Comparison of ENCODE assay signal across 1 cellular context in genomic region chr21:42191978-42192595, GRCh38.
TF ChIP-seq lines count a peak whose summit lies in the region.

No MANE protein-coding gene starts in this region.

TF ChIP-seq in H1, 55 proteins besides CTCF, POLR2A, EP300 and RAD21:
- TF ChIP-seq TAF1 (IDR thresholded peaks at IDR 0.05; ENCODE audit: low read depth, low read length): no peak
- no peak for TF ChIP-seq GTF2F1 (IDR thresholded peaks at IDR 0.05; ENCODE audit: borderline replicate concordance, low read depth, low read length)
- no peak for TF ChIP-seq MAFK (IDR thresholded peaks at IDR 0.05; ENCODE audit: low read depth, low read length)
- TF ChIP-seq, protein P1, sequence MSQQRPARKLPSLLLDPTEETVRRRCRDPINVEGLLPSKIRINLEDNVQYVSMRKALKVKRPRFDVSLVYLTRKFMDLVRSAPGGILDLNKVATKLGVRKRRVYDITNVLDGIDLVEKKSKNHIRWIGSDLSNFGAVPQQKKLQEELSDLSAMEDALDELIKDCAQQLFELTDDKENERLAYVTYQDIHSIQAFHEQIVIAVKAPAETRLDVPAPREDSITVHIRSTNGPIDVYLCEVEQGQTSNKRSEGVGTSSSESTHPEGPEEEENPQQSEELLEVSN (IDR thresholded peaks at IDR 0.05): 0 out of 2 replicates have a peak, but pooled peaks have one; percentile 16
- no peak for TF ChIP-seq BRCA1 (IDR thresholded peaks at IDR 0.05; ENCODE audit: low read depth, low read length)
- no peak for TF ChIP-seq ZNF274 (IDR thresholded peaks at IDR 0.05; ENCODE audit: borderline replicate concordance, extremely low read depth, low read length)
- TF ChIP-seq, protein P2, sequence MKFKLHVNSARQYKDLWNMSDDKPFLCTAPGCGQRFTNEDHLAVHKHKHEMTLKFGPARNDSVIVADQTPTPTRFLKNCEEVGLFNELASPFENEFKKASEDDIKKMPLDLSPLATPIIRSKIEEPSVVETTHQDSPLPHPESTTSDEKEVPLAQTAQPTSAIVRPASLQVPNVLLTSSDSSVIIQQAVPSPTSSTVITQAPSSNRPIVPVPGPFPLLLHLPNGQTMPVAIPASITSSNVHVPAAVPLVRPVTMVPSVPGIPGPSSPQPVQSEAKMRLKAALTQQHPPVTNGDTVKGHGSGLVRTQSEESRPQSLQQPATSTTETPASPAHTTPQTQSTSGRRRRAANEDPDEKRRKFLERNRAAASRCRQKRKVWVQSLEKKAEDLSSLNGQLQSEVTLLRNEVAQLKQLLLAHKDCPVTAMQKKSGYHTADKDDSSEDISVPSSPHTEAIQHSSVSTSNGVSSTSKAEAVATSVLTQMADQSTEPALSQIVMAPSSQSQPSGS (IDR thresholded peaks at IDR 0.05; ENCODE audit: low read length): no peak
